ENCODE assay signal across 1 cellular context in the genomic region with DNA sequence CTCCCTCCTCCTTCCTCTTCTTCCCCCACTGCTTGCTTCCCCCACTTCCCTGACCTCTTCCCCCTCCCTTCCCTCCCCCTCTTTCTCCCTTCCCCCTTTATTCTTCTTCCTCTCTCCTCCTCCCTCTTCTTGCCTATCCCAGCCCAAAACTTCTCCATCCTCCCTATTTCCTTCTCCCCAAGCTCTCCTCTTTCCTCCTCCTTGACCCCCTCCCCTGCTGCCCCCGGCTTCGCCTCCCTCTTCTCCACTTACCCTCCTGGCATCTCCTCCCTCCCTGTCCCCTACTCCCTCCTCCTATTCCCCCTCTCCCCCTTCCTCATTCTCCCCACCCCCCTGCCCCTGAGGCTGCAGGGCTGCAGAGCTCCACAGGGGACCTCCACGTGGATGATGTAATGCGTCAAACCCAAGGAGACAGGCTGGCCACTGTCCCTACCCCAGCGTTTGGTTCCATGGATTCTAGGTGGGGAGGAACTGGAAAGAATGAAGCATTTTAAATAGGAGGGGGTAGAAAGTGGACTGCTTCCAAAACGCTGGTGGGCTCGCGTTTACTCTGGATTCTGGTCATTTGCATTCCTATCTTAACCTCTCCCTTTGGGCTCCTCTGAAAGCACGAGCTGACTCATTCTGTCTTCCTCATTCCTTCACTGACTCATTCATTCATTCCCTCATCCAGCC.
TF ChIP-seq lines count a peak whose summit lies in the region.

No MANE protein-coding gene starts in this region.

TF ChIP-seq in K562, 482 proteins besides CTCF, POLR2A, EP300 and RAD21 (continued from another document and continues in another):
- peak; percentile 41; the same call in 1 of the 2 replicates for TF ChIP-seq TEAD4 (IDR thresholded peaks at IDR 0.05; ENCODE audit: low read length)
- TF ChIP-seq TEAD4 (CRISPR knock-in tag; IDR thresholded peaks at IDR 0.05; ENCODE audit: borderline replicate concordance), result no peak
- peak; percentile 87 for TF ChIP-seq C11orf30 (IDR thresholded peaks at IDR 0.05; ENCODE audit: low read depth)
- TF ChIP-seq PHB2 (IDR thresholded peaks at IDR 0.05; ENCODE audit: low read depth), result peak; percentile 20; the same call in 1 of the 2 replicates
- TF ChIP-seq HDAC2 (IDR thresholded peaks at IDR 0.05), result peak; percentile 67; the same call in 1 of the 2 replicates
- TF ChIP-seq RBM22 (IDR thresholded peaks at IDR 0.05; ENCODE audit: low read depth, low read length, poor library complexity, severe bottlenecking), result no peak
- TF ChIP-seq ZNF316 (IDR thresholded peaks at IDR 0.05), result peak; percentile 80
- TF ChIP-seq BDP1 (IDR thresholded peaks at IDR 0.05; ENCODE audit: insufficient read depth, insufficient read length), result no peak
- 0 out of 2 replicates have a peak, but pooled peaks have one; percentile 7 for TF ChIP-seq ZNF584 (CRISPR knock-in tag; IDR thresholded peaks at IDR 0.05; ENCODE audit: low read depth)
- TF ChIP-seq, protein P1, sequence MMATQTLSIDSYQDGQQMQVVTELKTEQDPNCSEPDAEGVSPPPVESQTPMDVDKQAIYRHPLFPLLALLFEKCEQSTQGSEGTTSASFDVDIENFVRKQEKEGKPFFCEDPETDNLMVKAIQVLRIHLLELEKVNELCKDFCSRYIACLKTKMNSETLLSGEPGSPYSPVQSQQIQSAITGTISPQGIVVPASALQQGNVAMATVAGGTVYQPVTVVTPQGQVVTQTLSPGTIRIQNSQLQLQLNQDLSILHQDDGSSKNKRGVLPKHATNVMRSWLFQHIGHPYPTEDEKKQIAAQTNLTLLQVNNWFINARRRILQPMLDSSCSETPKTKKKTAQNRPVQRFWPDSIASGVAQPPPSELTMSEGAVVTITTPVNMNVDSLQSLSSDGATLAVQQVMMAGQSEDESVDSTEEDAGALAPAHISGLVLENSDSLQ (IDR thresholded peaks at IDR 0.05), result peak; percentile 34; the same call in 1 of the 2 replicates
- no peak for TF ChIP-seq MEF2D (tag; conservative IDR thresholded peaks at IDR 0.05; ENCODE audit: low read depth)
- TF ChIP-seq NFATC3 (IDR thresholded peaks at IDR 0.05), result 0 out of 2 replicates have a peak, but pooled peaks have one; percentile 37
- TF ChIP-seq SMAD4 (CRISPR knock-in tag; conservative IDR thresholded peaks at IDR 0.05), result peak; percentile 53
- TF ChIP-seq, protein P2, sequence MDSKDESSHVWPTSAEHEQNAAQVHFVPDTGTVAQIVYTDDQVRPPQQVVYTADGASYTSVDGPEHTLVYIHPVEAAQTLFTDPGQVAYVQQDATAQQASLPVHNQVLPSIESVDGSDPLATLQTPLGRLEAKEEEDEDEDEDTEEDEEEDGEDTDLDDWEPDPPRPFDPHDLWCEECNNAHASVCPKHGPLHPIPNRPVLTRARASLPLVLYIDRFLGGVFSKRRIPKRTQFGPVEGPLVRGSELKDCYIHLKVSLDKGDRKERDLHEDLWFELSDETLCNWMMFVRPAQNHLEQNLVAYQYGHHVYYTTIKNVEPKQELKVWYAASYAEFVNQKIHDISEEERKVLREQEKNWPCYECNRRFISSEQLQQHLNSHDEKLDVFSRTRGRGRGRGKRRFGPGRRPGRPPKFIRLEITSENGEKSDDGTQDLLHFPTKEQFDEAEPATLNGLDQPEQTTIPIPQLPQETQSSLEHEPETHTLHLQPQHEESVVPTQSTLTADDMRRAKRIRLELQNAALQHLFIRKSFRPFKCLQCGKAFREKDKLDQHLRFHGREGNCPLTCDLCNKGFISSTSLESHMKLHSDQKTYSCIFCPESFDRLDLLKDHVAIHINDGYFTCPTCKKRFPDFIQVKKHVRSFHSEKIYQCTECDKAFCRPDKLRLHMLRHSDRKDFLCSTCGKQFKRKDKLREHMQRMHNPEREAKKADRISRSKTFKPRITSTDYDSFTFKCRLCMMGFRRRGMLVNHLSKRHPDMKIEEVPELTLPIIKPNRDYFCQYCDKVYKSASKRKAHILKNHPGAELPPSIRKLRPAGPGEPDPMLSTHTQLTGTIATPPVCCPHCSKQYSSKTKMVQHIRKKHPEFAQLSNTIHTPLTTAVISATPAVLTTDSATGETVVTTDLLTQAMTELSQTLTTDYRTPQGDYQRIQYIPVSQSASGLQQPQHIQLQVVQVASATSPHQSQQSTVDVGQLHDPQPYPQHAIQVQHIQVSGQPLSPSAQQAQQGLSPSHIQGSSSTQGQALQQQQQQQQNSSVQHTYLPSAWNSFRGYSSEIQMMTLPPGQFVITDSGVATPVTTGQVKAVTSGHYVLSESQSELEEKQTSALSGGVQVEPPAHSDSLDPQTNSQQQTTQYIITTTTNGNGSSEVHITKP (IDR thresholded peaks at IDR 0.05; ENCODE audit: partially characterized antibody), result peak; percentile 93
- peak; percentile 79 for TF ChIP-seq NBN (IDR thresholded peaks at IDR 0.05; ENCODE audit: low read depth)
- TF ChIP-seq CCNT2 (IDR thresholded peaks at IDR 0.05; ENCODE audit: borderline replicate concordance, extremely low read depth, insufficient read length, low read depth, low read length), result peak; percentile 26
- TF ChIP-seq, protein P3, sequence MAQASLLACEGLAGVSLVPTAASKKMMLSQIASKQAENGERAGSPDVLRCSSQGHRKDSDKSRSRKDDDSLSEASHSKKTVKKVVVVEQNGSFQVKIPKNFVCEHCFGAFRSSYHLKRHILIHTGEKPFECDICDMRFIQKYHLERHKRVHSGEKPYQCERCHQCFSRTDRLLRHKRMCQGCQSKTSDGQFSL (CRISPR knock-in tag; IDR thresholded peaks at IDR 0.05), result no peak
- TF ChIP-seq, protein P3 (tag; IDR thresholded peaks at IDR 0.05), result peak in 1 of 2 experiments; percentile 32; a peak in 1 of 4 replicates
- TF ChIP-seq NUFIP1 (IDR thresholded peaks at IDR 0.05; ENCODE audit: partially characterized antibody), result no peak
- TF ChIP-seq, protein P4, sequence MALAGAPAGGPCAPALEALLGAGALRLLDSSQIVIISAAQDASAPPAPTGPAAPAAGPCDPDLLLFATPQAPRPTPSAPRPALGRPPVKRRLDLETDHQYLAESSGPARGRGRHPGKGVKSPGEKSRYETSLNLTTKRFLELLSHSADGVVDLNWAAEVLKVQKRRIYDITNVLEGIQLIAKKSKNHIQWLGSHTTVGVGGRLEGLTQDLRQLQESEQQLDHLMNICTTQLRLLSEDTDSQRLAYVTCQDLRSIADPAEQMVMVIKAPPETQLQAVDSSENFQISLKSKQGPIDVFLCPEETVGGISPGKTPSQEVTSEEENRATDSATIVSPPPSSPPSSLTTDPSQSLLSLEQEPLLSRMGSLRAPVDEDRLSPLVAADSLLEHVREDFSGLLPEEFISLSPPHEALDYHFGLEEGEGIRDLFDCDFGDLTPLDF (CRISPR knock-in tag; IDR thresholded peaks at IDR 0.05), result no peak
- TF ChIP-seq GABPB2 (CRISPR knock-in tag; conservative IDR thresholded peaks at IDR 0.05), result no peak
- 0 out of 2 replicates have a peak, but pooled peaks have one; percentile 45 for TF ChIP-seq MTA3 (IDR thresholded peaks at IDR 0.05; ENCODE audit: borderline replicate concordance)
- no peak for TF ChIP-seq ZBTB8A (IDR thresholded peaks at IDR 0.05; ENCODE audit: partially characterized antibody)
- peak; percentile 56; the same call in 1 of the 2 replicates for TF ChIP-seq CTBP1 (IDR thresholded peaks at IDR 0.05; ENCODE audit: borderline replicate concordance)
- TF ChIP-seq ZNF175 (CRISPR knock-in tag; IDR thresholded peaks at IDR 0.05; ENCODE audit: low read depth), result no peak
- no peak for TF ChIP-seq BRD4 (IDR thresholded peaks at IDR 0.05)
- TF ChIP-seq SMAD1 (IDR thresholded peaks at IDR 0.05; ENCODE audit: low read depth, low read length, partially characterized antibody), result peak; percentile 60
- peak; percentile 4; the same call in 1 of the 2 replicates for TF ChIP-seq LCOR (CRISPR knock-in tag; IDR thresholded peaks at IDR 0.05)
- TF ChIP-seq, protein P5, sequence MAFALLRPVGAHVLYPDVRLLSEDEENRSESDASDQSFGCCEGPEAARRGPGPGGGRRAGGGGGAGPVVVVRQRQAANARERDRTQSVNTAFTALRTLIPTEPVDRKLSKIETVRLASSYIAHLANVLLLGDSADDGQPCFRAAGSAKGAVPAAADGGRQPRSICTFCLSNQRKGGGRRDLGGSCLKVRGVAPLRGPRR (CRISPR knock-in tag; IDR thresholded peaks at IDR 0.05), result no peak
- peak; percentile 70; the same call in 1 of the 2 replicates for TF ChIP-seq HDGF (IDR thresholded peaks at IDR 0.05)
- peak; percentile 100 for TF ChIP-seq ZNF24 (IDR thresholded peaks at IDR 0.05)
- TF ChIP-seq, protein P6, sequence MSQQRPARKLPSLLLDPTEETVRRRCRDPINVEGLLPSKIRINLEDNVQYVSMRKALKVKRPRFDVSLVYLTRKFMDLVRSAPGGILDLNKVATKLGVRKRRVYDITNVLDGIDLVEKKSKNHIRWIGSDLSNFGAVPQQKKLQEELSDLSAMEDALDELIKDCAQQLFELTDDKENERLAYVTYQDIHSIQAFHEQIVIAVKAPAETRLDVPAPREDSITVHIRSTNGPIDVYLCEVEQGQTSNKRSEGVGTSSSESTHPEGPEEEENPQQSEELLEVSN (IDR thresholded peaks at IDR 0.05; ENCODE audit: borderline replicate concordance in 1 of 2, extremely low read depth in 1 of 2, insufficient read depth in 1 of 2, insufficient read length in 1 of 2, low read depth in 1 of 2, low read length in 1 of 2, poor library complexity in 1 of 2, severe bottlenecking in 1 of 2), result peak in 1 of 2 experiments; percentile 50
- TF ChIP-seq L3MBTL2 (IDR thresholded peaks at IDR 0.05), result peak; percentile 72
- TF ChIP-seq TBP (optimal IDR thresholded peaks at IDR 0.05; ENCODE audit: low read depth, low read length), result peak; percentile 19
- no peak for TF ChIP-seq BCL6 (CRISPR knock-in tag; IDR thresholded peaks at IDR 0.05)
- peak; percentile 81; the same call in 1 of the 2 replicates for TF ChIP-seq SMARCA4 (IDR thresholded peaks at IDR 0.05)
- no peak for TF ChIP-seq HDAC8 (tag; IDR thresholded peaks at IDR 0.05)
- no peak for TF ChIP-seq NONO (IDR thresholded peaks at IDR 0.05; ENCODE audit: low read depth in 2 of 2, low read length in 1 of 2)
- TF ChIP-seq, protein P7, sequence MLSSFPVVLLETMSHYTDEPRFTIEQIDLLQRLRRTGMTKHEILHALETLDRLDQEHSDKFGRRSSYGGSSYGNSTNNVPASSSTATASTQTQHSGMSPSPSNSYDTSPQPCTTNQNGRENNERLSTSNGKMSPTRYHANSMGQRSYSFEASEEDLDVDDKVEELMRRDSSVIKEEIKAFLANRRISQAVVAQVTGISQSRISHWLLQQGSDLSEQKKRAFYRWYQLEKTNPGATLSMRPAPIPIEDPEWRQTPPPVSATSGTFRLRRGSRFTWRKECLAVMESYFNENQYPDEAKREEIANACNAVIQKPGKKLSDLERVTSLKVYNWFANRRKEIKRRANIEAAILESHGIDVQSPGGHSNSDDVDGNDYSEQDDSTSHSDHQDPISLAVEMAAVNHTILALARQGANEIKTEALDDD (IDR thresholded peaks at IDR 0.05), result no peak
- TF ChIP-seq, protein P8, sequence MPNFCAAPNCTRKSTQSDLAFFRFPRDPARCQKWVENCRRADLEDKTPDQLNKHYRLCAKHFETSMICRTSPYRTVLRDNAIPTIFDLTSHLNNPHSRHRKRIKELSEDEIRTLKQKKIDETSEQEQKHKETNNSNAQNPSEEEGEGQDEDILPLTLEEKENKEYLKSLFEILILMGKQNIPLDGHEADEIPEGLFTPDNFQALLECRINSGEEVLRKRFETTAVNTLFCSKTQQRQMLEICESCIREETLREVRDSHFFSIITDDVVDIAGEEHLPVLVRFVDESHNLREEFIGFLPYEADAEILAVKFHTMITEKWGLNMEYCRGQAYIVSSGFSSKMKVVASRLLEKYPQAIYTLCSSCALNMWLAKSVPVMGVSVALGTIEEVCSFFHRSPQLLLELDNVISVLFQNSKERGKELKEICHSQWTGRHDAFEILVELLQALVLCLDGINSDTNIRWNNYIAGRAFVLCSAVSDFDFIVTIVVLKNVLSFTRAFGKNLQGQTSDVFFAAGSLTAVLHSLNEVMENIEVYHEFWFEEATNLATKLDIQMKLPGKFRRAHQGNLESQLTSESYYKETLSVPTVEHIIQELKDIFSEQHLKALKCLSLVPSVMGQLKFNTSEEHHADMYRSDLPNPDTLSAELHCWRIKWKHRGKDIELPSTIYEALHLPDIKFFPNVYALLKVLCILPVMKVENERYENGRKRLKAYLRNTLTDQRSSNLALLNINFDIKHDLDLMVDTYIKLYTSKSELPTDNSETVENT (CRISPR knock-in tag; IDR thresholded peaks at IDR 0.05), result no peak
- TF ChIP-seq, protein P9, sequence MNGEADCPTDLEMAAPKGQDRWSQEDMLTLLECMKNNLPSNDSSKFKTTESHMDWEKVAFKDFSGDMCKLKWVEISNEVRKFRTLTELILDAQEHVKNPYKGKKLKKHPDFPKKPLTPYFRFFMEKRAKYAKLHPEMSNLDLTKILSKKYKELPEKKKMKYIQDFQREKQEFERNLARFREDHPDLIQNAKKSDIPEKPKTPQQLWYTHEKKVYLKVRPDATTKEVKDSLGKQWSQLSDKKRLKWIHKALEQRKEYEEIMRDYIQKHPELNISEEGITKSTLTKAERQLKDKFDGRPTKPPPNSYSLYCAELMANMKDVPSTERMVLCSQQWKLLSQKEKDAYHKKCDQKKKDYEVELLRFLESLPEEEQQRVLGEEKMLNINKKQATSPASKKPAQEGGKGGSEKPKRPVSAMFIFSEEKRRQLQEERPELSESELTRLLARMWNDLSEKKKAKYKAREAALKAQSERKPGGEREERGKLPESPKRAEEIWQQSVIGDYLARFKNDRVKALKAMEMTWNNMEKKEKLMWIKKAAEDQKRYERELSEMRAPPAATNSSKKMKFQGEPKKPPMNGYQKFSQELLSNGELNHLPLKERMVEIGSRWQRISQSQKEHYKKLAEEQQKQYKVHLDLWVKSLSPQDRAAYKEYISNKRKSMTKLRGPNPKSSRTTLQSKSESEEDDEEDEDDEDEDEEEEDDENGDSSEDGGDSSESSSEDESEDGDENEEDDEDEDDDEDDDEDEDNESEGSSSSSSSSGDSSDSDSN (IDR thresholded peaks at IDR 0.05; ENCODE audit: borderline replicate concordance in 1 of 2, low read depth in 2 of 2, low read length in 2 of 2), result no peak
- no peak for TF ChIP-seq RFX7 (CRISPR knock-in tag; IDR thresholded peaks at IDR 0.05)
- TF ChIP-seq, protein P10, sequence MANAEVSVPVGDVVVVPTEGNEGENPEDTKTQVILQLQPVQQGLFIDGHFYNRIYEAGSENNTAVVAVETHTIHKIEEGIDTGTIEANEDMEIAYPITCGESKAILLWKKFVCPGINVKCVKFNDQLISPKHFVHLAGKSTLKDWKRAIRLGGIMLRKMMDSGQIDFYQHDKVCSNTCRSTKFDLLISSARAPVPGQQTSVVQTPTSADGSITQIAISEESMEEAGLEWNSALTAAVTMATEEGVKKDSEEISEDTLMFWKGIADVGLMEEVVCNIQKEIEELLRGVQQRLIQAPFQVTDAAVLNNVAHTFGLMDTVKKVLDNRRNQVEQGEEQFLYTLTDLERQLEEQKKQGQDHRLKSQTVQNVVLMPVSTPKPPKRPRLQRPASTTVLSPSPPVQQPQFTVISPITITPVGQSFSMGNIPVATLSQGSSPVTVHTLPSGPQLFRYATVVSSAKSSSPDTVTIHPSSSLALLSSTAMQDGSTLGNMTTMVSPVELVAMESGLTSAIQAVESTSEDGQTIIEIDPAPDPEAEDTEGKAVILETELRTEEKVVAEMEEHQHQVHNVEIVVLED (CRISPR knock-in tag; IDR thresholded peaks at IDR 0.05), result no peak
- TF ChIP-seq JUND (IDR thresholded peaks at IDR 0.05; ENCODE audit: borderline replicate concordance, low read depth, low read length), result peak; percentile 85
- peak; percentile 93 for TF ChIP-seq JUND (tag; IDR thresholded peaks at IDR 0.05; ENCODE audit: borderline replicate concordance, low read depth, low read length)
- TF ChIP-seq JUNB (CRISPR knock-in tag; conservative IDR thresholded peaks at IDR 0.05), result 0 out of 2 replicates have a peak, but pooled peaks have one; percentile 5
